In genomic region chr3:71875461-71875947, GRCh38 we compare ENCODE assay signal across 8 cellular contexts.
DNase-seq lines count a peak whose midpoint lies in the region; ATAC-seq and TF ChIP-seq lines count a peak whose summit lies in the region.

No MANE protein-coding gene starts in this region.

- TF ChIP-seq CTCF in BE2C (IDR thresholded peaks at IDR 0.05; ENCODE audit: low read depth, low read length) = peak; percentile 96
- TF ChIP-seq CTCF in coronary artery (IDR thresholded peaks at IDR 0.05) = peak; percentile 89
- peak; percentile 93 for TF ChIP-seq CTCF in liver (IDR thresholded peaks at IDR 0.05; ENCODE audit: low read depth, low read length, missing input control)

- no peaks in the 10 kb centered on the region; the same call in 1 of the 2 replicates for H3K4me1 ChIP-seq in BE2C
- peaks cover 0 to 3% (median 0%) of the 10 kb centered on the region in 4 donors for H3K4me1 ChIP-seq in liver (ENCODE audit: control insufficient read depth in 4 of 4, insufficient read depth in 4 of 4, low read length in 3 of 4)

- H3K36me3 ChIP-seq in BE2C = no peaks in the 10 kb centered on the region
- H3K36me3 ChIP-seq in liver (ENCODE audit: control insufficient read depth in 4 of 4, insufficient read depth in 3 of 4, low read depth in 1 of 4, low read length in 3 of 4) = no peaks in the 10 kb centered on the region

- 26% methylated on average over 4 of the region's 4 CpGs for WGBS in liver

- DNase-seq in BE2C (peak; percentile 85), NCI-H345 (lab: John Stamatoyannopoulos, UW) (peak; percentile 75), coronary artery (ENCODE audit: low spot score) (no peak)
- peak; percentile 75 for DNase-seq in activated CD4-positive, alpha-beta T cell treated with anti-CD3 and anti-CD28 coated beads, Interleukin-2, amount 50 U/mL, for 1 hour
- DNase-seq in stimulated activated CD4-positive, alpha-beta T cell treated with anti-CD3 and anti-CD28 coated beads, TNF-alpha, amount 100 ng/mL, for 24 hours (ENCODE audit: low read depth in 3 of 3) = peak; percentile 56 to 78 (median 66)

- peak; percentile 94 for ATAC-seq in GM19023 (IDR thresholded peaks at IDR 0.05; ENCODE audit: unreplicated experiment)
- peak; percentile 95 for ATAC-seq in HG03135 (IDR thresholded peaks at IDR 0.05; ENCODE audit: unreplicated experiment)

- H3K27me3 ChIP-seq in BE2C (no peaks in the 10 kb centered on the region), liver (ENCODE audit: control insufficient read depth in 4 of 4, insufficient read depth in 4 of 4, low read length in 3 of 4) (no peaks in the 10 kb centered on the region)

- H3K9ac ChIP-seq in liver (ENCODE audit: low read depth in 1 of 2, low read length in 2 of 2) = no peak overlapping the region

- H3K27ac ChIP-seq in coronary artery (no peak overlapping the region), liver (ENCODE audit: low read depth in 1 of 2, low read length in 2 of 2) (no peak overlapping the region)

- H3K4me3 ChIP-seq in BE2C (ENCODE audit: low read depth, low read length) = no peak overlapping the region
- H3K4me3 ChIP-seq in coronary artery = no peak overlapping the region
- no peak overlapping the region for H3K4me3 ChIP-seq in liver (ENCODE audit: low read depth in 1 of 3, low read length in 3 of 3)

- peak; percentile 92 to 98 for TF ChIP-seq RAD21 in liver (IDR thresholded peaks at IDR 0.05)

- no peaks in the 10 kb centered on the region for H3K9me3 ChIP-seq in BE2C
- H3K9me3 ChIP-seq in liver (ENCODE audit: control insufficient read depth in 4 of 4, low read length in 3 of 4) = no peaks in the 10 kb centered on the region

TF ChIP-seq in liver, 16 proteins besides CTCF, POLR2A, EP300 and RAD21:
- TF ChIP-seq, protein P1, sequence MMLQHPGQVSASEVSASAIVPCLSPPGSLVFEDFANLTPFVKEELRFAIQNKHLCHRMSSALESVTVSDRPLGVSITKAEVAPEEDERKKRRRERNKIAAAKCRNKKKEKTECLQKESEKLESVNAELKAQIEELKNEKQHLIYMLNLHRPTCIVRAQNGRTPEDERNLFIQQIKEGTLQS (IDR thresholded peaks at IDR 0.05) = no peak
- no peak for TF ChIP-seq HNF4A (conservative IDR thresholded peaks at IDR 0.05)
- no peak for TF ChIP-seq REST (IDR thresholded peaks at IDR 0.05)
- no peak for TF ChIP-seq GABPA (IDR thresholded peaks at IDR 0.05 in 1 of 2, conservative IDR thresholded peaks at IDR 0.05 in 1 of 2)
- no peak for TF ChIP-seq SP1 (IDR thresholded peaks at IDR 0.05)
- no peak for TF ChIP-seq HNF4G (IDR thresholded peaks at IDR 0.05)
- no peak for TF ChIP-seq FOXA1 (IDR thresholded peaks at IDR 0.05)
